21 cellular contexts compared by ENCODE assay signal in genomic region chr2:11104794-11105660, GRCh38. TPM values are rescaled to one million over a fixed set of nuclear protein-coding genes. Genes with fewer than 3 reads are reported as not detected.
DNase-seq lines count a peak whose midpoint lies in the region; ATAC-seq, FAIRE-seq and TF ChIP-seq lines count a peak whose summit lies in the region.
"Had no signal": no experiment of that assay in that cellular context is flagged by ENCODE, and none has a peak within 500 bp of the region (broad histone marks: within the 10 kb centered on the region; RNA-seq: fewer than 3 reads in every experiment).

No MANE protein-coding gene starts in this region.

- peaks cover 19% of the 10 kb centered on the region for H3K4me1 ChIP-seq in CD8-positive, alpha-beta memory T cell (ENCODE audit: insufficient read depth, low read length)
- H3K4me1 ChIP-seq in neuronal stem cell (ENCODE audit: control insufficient read depth in 2 of 2, insufficient read depth in 1 of 2, low read depth in 1 of 2, low read length in 2 of 2): peaks cover 0 to 7% of the 10 kb centered on the region in 2 donors
- H3K4me1 ChIP-seq: right atrium auricular region, suprapubic skin had no signal

- no peaks in the 10 kb centered on the region for H3K9me3 Mint-ChIP-seq in CD4-positive, alpha-beta T cell
- H3K9me3 Mint-ChIP-seq in CD8-positive, alpha-beta memory T cell: no peaks in the 10 kb centered on the region
- H3K9me3 Mint-ChIP-seq: activated B cell treated with CpG ODN at 0.5 μM for 24 hours had no signal

- H3K27me3 Mint-ChIP-seq in CD4-positive, alpha-beta T cell: no peaks in the 10 kb centered on the region
- peaks cover 0 to 4% of the 10 kb centered on the region in 2 donors for H3K27me3 Mint-ChIP-seq in CD8-positive, alpha-beta memory T cell

- CTCF ChIA-PET in CD4-positive, alpha-beta T cell (lab: Charles Lee): no interaction called here
- CTCF ChIA-PET in CD8-positive, alpha-beta memory T cell (lab: Charles Lee): interaction anchor here (1.5 to 2.4 kb wide), 4 partner anchors 12 to 374 kb away, joined by 3 to 10 read pairs (median 5); a partner anchor contains a TSS

- no CpG with 5 or more reads among the region's 34 CpGs for WGBS in neuronal stem cell (ENCODE audit: extremely low coverage in 2 of 2, insufficient read length in 2 of 2, insufficient replicate concordance in 1 of 2), 2 donors

- no peak overlapping the region for H3K14ac ChIP-seq in neuronal stem cell (ENCODE audit: low read length)

- no peak overlapping the region for H3K4me2 ChIP-seq in neuronal stem cell (ENCODE audit: insufficient read depth, low read length, poor library complexity, severe bottlenecking)
- H3K4me2 ChIP-seq: hepatocyte had no signal

- intact Hi-C loops in CD4-positive, alpha-beta T cell (cut with DNase I, micrococcal nuclease): no loop called here

- H3K36me3 Mint-ChIP-seq in CD4-positive, alpha-beta T cell (ENCODE audit: low read depth): no peaks in the 10 kb centered on the region
- H3K36me3 Mint-ChIP-seq in CD8-positive, alpha-beta memory T cell: peaks cover 0 to 2% (median 0%) of the 10 kb centered on the region in 3 donors

- H2BK12ac ChIP-seq in neuronal stem cell (ENCODE audit: low read length): peak overlapping the region; percentile 48

- H3K36me3 ChIP-seq in CD8-positive, alpha-beta memory T cell (ENCODE audit: insufficient read depth, low read length): no peaks in the 10 kb centered on the region
- no peaks in the 10 kb centered on the region for H3K36me3 ChIP-seq in neuronal stem cell (replicated peaks in 1 of 2; ENCODE audit: control insufficient read depth in 2 of 2, insufficient read depth in 2 of 2, low read length in 2 of 2)
- H3K36me3 ChIP-seq: ovary, right atrium auricular region, suprapubic skin had no signal

- no peak overlapping the region for H3K27ac ChIP-seq in CD4-positive, alpha-beta T cell (ENCODE audit: low read depth, low read length)
- H3K27ac ChIP-seq in CD8-positive, alpha-beta memory T cell (ENCODE audit: low read depth, low read length): no peak overlapping the region
- H3K27ac ChIP-seq in coronary artery (no peak overlapping the region), neuronal stem cell (replicated peaks; ENCODE audit: low read length) (no peak overlapping the region)
- H3K27ac ChIP-seq: dorsolateral prefrontal cortex, epithelial cell of prostate, hepatocyte, ovary, right atrium auricular region, suprapubic skin had no signal

- no peaks in the 10 kb centered on the region for H3K9me3 ChIP-seq in CD4-positive, alpha-beta T cell (ENCODE audit: control insufficient read depth, low read length)
- H3K9me3 ChIP-seq in CD8-positive, alpha-beta memory T cell (ENCODE audit: low read length): no peaks in the 10 kb centered on the region
- no peaks in the 10 kb centered on the region for H3K9me3 ChIP-seq in neuronal stem cell (replicated peaks in 1 of 2; ENCODE audit: control insufficient read depth in 2 of 2, insufficient read depth in 1 of 2, low read depth in 1 of 2, low read length in 2 of 2)
- H3K9me3 ChIP-seq: ovary, right atrium auricular region, suprapubic skin had no signal

- peak overlapping the region; percentile 7 for H3K4me3 Mint-ChIP-seq in CD4-positive, alpha-beta T cell
- peak overlapping the region in 6 of 7 donors; percentile 72 to 91 (median 78) for H3K4me3 Mint-ChIP-seq in CD8-positive, alpha-beta memory T cell
- H3K4me3 Mint-ChIP-seq: activated B cell treated with CpG ODN at 0.5 μM for 24 hours had no signal

- H2BK15ac ChIP-seq in neuronal stem cell (ENCODE audit: low read length): peak overlapping the region; percentile 30

- no peak for DNase-seq in CD4-positive, alpha-beta T cell
- no peak for DNase-seq in CD8-positive, alpha-beta memory T cell
- DNase-seq in coronary artery (ENCODE audit: low spot score): peak; percentile 57
- no peak for DNase-seq in neuronal stem cell (ENCODE audit: low spot score)
- no peak for DNase-seq in NCI-H1417 treated with DMSO at 0.1 percent for 48 hours (lab: John Stamatoyannopoulos, UW)
- DNase-seq in DMS 273 treated with DMSO at 0.1 percent for 48 hours (lab: John Stamatoyannopoulos, UW): no peak
- no peak for DNase-seq in D721Med (ENCODE audit: insufficient read length, low spot score)
- DNase-seq: activated B cell treated with CpG ODN at 0.5 μM for 24 hours, amygdala, dorsolateral prefrontal cortex, foreskin melanocyte, HCEC 1CT, mammary epithelial cell, NCI-H2107, NCI-H510A, ovary, T-helper 9 cell had no signal

- H3K4me1 Mint-ChIP-seq in CD4-positive, alpha-beta T cell (ENCODE audit: low read depth): peaks cover 33% of the 10 kb centered on the region
- H3K4me1 Mint-ChIP-seq in CD8-positive, alpha-beta memory T cell: peaks cover 22 to 45% (median 37%) of the 10 kb centered on the region in 3 donors
- H3K4me1 Mint-ChIP-seq: activated B cell treated with CpG ODN at 0.5 μM for 24 hours had no signal

- peak overlapping the region; percentile 83 for H3K18ac ChIP-seq in neuronal stem cell (ENCODE audit: low read length)

- no peak for ATAC-seq in CD4-positive, alpha-beta T cell (ENCODE audit: poor library complexity)

- no peak overlapping the region for H3K9ac ChIP-seq in neuronal stem cell (ENCODE audit: low read depth, low read length, poor library complexity)

- no peak overlapping the region for H3K4me3 ChIP-seq in CD8-positive, alpha-beta memory T cell (ENCODE audit: low read length)
- no peak overlapping the region for H3K4me3 ChIP-seq in coronary artery
- H3K4me3 ChIP-seq in neuronal stem cell (ENCODE audit: low read length in 2 of 2): no peak overlapping the region
- H3K4me3 ChIP-seq: dorsolateral prefrontal cortex, hepatocyte, ovary, right atrium auricular region, suprapubic skin had no signal

- H3K4ac ChIP-seq in neuronal stem cell (ENCODE audit: low read length): peak overlapping the region; percentile 84

- no peak overlapping the region for H2BK5ac ChIP-seq in neuronal stem cell (ENCODE audit: low read length)

- H4K8ac ChIP-seq in neuronal stem cell (ENCODE audit: low read depth, low read length): no peak overlapping the region

- peak overlapping the region; percentile 42 for H3K27ac Mint-ChIP-seq in CD4-positive, alpha-beta T cell
- H3K27ac Mint-ChIP-seq in CD8-positive, alpha-beta memory T cell: peak overlapping the region; percentile 1 to 90 (median 70)
- H3K27ac Mint-ChIP-seq: activated B cell treated with CpG ODN at 0.5 μM for 24 hours had no signal

- peak overlapping the region; percentile 77 for H3K23ac ChIP-seq in neuronal stem cell (ENCODE audit: low read depth, low read length, poor library complexity)

- H4K91ac ChIP-seq in neuronal stem cell (ENCODE audit: low read depth, low read length, poor library complexity): no peak overlapping the region

- FAIRE-seq in D721Med (lab: Jason Lieb, UNC): no peak

- POLR2A ChIA-PET in CD4-positive, alpha-beta T cell (lab: Charles Lee): interaction anchor here (0.7 to 1.7 kb wide), 4 partner anchors 8 to 48 kb away, joined by 3 to 4 read pairs (median 3); no protein-coding TSS in a partner anchor
- POLR2A ChIA-PET in CD8-positive, alpha-beta memory T cell (lab: Charles Lee): interaction anchor here (0.6 kb wide), 1 partner anchor 361 kb away, joined by 3 read pairs; the partner anchor contains the start of gene E2F6

- H2BK120ac ChIP-seq in neuronal stem cell (ENCODE audit: low read depth, low read length): no peak overlapping the region

- TF ChIP-seq CTCF in CD4-positive, alpha-beta T cell (IDR thresholded peaks at IDR 0.05): no peak
- TF ChIP-seq CTCF in coronary artery (IDR thresholded peaks at IDR 0.05) (no peak), D721Med (IDR thresholded peaks at IDR 0.05; ENCODE audit: insufficient read depth, missing control alignments) (no peak)

- H3K27me3 ChIP-seq in CD4-positive, alpha-beta T cell (ENCODE audit: control insufficient read depth, insufficient read depth, low read length): no peaks in the 10 kb centered on the region
- no peaks in the 10 kb centered on the region for H3K27me3 ChIP-seq in CD8-positive, alpha-beta memory T cell (ENCODE audit: insufficient read depth, low read length, poor library complexity, severe bottlenecking)
- H3K27me3 ChIP-seq in neuronal stem cell (ENCODE audit: control insufficient read depth in 3 of 3, insufficient read depth in 3 of 3, low read depth in 1 of 3, low read length in 3 of 3): peaks cover 0 to 21% (median 0%) of the 10 kb centered on the region in 3 experiments
- H3K27me3 ChIP-seq: dorsolateral prefrontal cortex, hepatocyte, ovary, right atrium auricular region had no signal

- peak overlapping the region; percentile 7 for H2AK5ac ChIP-seq in neuronal stem cell (ENCODE audit: low read depth, low read length)

- no peaks in the 10 kb centered on the region for H3K79me1 ChIP-seq in neuronal stem cell (ENCODE audit: low read depth, low read length)

- no peak overlapping the region for H2AFZ ChIP-seq in neuronal stem cell (ENCODE audit: low read length)
- H2AFZ ChIP-seq: hepatocyte had no signal

RNA-seq across cellular contexts. Expression of gene SLC66A3, which starts 50.2 kb away (rescaled TPM):
- 1 to 10 TPM; 6.9 to 7.3 TPM for total RNA-seq in CD4-positive, alpha-beta T cell
- total RNA-seq in CD8-positive, alpha-beta memory T cell: 10 to 100 TPM; 10.3 to 11.0 TPM
- 70.5 TPM for polyA plus RNA-seq in CD8-positive, alpha-beta memory T cell
- polyA plus RNA-seq in neuronal stem cell (2013, experiment 1 of 2): 3.4 TPM
- polyA plus RNA-seq in neuronal stem cell (2013, experiment 2 of 2): 2.7 TPM
